In genomic region chrX:65035451-65035779, GRCh38 we compare ENCODE assay signal across 9 cellular contexts. TPM values are rescaled to one million over a fixed set of nuclear protein-coding genes. Genes with fewer than 3 reads are reported as not detected.
DNase-seq lines count a peak whose midpoint lies in the region; ATAC-seq and TF ChIP-seq lines count a peak whose summit lies in the region.
"Had no signal": no experiment of that assay in that cellular context is flagged by ENCODE, and none has a peak within 500 bp of the region (broad histone marks: within the 10 kb centered on the region; RNA-seq: fewer than 3 reads in every experiment).

No MANE protein-coding gene starts in this region.

- WGBS in testis, 2 donors: 0% methylated on average over 6 to 13 of the region's 15 CpGs

- H3K9ac ChIP-seq in KMS-11: peak overlapping the region; percentile 65

- H3K27me3 ChIP-seq in KMS-11 (ENCODE audit: insufficient read depth, low read depth) (no peaks in the 10 kb centered on the region), testis (no peaks in the 10 kb centered on the region)

- intact Hi-C loops in testis (cut with DNase I; ENCODE audit: low total_unique reads): no loop called here

- H2AFZ ChIP-seq in KMS-11 (ENCODE audit: low read depth): peak overlapping the region; percentile 79

- in situ Hi-C loops in GM13977 (cut with MboI; ENCODE audit: low pct_unique_long_range_greater_than_20kb, low sequenced_read_pairs, unreplicated experiment): no loop called here

- ATAC-seq in GM21723 (IDR thresholded peaks at IDR 0.05; ENCODE audit: unreplicated experiment): peak; percentile 46

- H4K20me1 ChIP-seq in KMS-11 (ENCODE audit: insufficient read depth): no peaks in the 10 kb centered on the region

- no peak for TF ChIP-seq POLR2A in testis (IDR thresholded peaks at IDR 0.05)

- H3K27ac ChIP-seq in KMS-11: peak overlapping the region; percentile 81
- peak overlapping the region; percentile 53 to 63 for H3K27ac ChIP-seq in testis

- DNase-seq in DMS 273 (lab: John Stamatoyannopoulos, UW; ENCODE audit: unreplicated experiment) (peak; percentile 66), DMS 273 treated with DMSO at 0.1 percent for 48 hours (lab: John Stamatoyannopoulos, UW) (no peak), cardiac fibroblast (ENCODE audit: low read depth in 2 of 2) (peak in 1 of 2 donors; percentile 16), kidney tubule cell (ENCODE audit: low spot score) (peak; percentile 44), testis (peak; percentile 49), GM13977 (ENCODE audit: low spot score) (no peak)

- H3K79me2 ChIP-seq in KMS-11 (ENCODE audit: insufficient read depth, low read depth): no peaks in the 10 kb centered on the region; the same call in 1 of the 2 replicates

- no peaks in the 10 kb centered on the region for H3K9me3 ChIP-seq in testis

- H3K4me1 ChIP-seq in KMS-11 (ENCODE audit: low read depth, poor library complexity, severe bottlenecking) (peaks cover 14% of the 10 kb centered on the region), testis (no peaks in the 10 kb centered on the region)

- H3K4me3 ChIP-seq in KMS-11 (IDR thresholded peaks at IDR 0.05; ENCODE audit: insufficient read depth, low read depth, low read length): no peak overlapping the region
- peak overlapping the region; percentile 47 to 49 for H3K4me3 ChIP-seq in cardiac fibroblast (replicated peaks in 1 of 2; ENCODE audit: low read depth in 2 of 2, low read length in 2 of 2)
- peak overlapping the region; percentile 54 to 67 for H3K4me3 ChIP-seq in testis

- peak overlapping the region; percentile 59 for H3K4me2 ChIP-seq in KMS-11

- TF ChIP-seq CTCF in KMS-11 (conservative IDR thresholded peaks at IDR 0.05; ENCODE audit: low read depth, low read length): no peak
- no peak for TF ChIP-seq CTCF in cardiac fibroblast (IDR thresholded peaks at IDR 0.05; ENCODE audit: low read depth, low read length)
- TF ChIP-seq CTCF in testis (IDR thresholded peaks at IDR 0.05): no peak
- no peak for TF ChIP-seq CTCF in GM13977 (IDR thresholded peaks at IDR 0.05; ENCODE audit: extremely low read depth, insufficient read depth, missing control alignments)

- no peaks in the 10 kb centered on the region for H3K36me3 ChIP-seq in KMS-11 (ENCODE audit: insufficient read depth)
- H3K36me3 ChIP-seq in testis (ENCODE audit: low read depth, missing control alignments): no peaks in the 10 kb centered on the region

RNA-seq across cellular contexts. Expression of gene ZC3H12B, which starts 0.8 kb away (rescaled TPM):
- total RNA-seq in testis: under 1 TPM; 0.71 to 0.81 TPM
- 0.67 TPM for polyA plus RNA-seq in testis (ENCODE audit: insufficient read depth, low read depth, low replicate concordance)
- total RNA-seq: glomerular endothelial cell had no signal

RNA-seq across cellular contexts. Expression of gene ZC4H2, which starts 59.2 kb away (rescaled TPM):
- 1 to 10 TPM; 3.1 to 3.8 TPM for total RNA-seq in testis
- polyA plus RNA-seq in testis (ENCODE audit: insufficient read depth, low read depth, low replicate concordance): 3.4 TPM

Comparison
In these comparisons a context has a peak if more than half of its experiments do, and no peak if none do; other contexts are left out.
1. DNase-seq: peak in DMS 273 (single experiment), kidney tubule cell (single experiment) and testis (single experiment); none in DMS 273 treated with DMSO at 0.1 percent for 48 hours (single experiment) and GM13977 (single experiment).